Comparison of ENCODE assay signal across 16 cellular contexts in the genomic region with DNA sequence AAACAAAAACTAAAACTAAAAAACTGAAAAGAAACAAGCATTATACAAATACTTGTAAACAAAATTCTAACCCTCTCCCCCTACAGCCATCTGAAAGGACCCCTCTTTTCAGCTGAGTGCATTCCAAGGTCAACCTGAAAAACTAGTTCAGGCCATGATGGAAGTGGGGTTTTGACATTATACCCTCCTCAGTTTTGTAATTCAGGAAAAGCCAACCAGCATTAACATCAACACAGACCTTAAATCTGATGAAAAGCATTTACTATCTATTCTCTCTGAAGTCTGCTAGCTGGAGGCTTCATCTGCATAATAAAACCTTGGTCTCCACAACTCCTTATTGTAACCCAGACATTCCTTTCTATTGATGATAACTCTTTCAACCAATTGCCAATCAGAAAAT.
DNase-seq lines count a peak whose midpoint lies in the region; ATAC-seq, FAIRE-seq and TF ChIP-seq lines count a peak whose summit lies in the region.
"Had no signal": no experiment of that assay in that cellular context is flagged by ENCODE, and none has a peak within 500 bp of the region (broad histone marks: within the 10 kb centered on the region; RNA-seq: fewer than 3 reads in every experiment).

No MANE protein-coding gene starts in this region.

- peak overlapping the region; percentile 85 for H3K27ac ChIP-seq in HUES6 (ENCODE audit: low read depth, low read length)
- no peak overlapping the region; the same call in 1 of the 2 replicates for H3K27ac ChIP-seq in H1 (ENCODE audit: low read depth, low read length)
- H3K27ac ChIP-seq in mesendoderm (ENCODE audit: low read depth, low read length), result peak overlapping the region; percentile 31
- H3K27ac ChIP-seq: 22Rv1, GM23248, KMS-11 had no signal

- no peak overlapping the region for H2BK120ac ChIP-seq in H1 (replicated peaks; ENCODE audit: low read depth, low read length)
- no peak overlapping the region for H2BK120ac ChIP-seq in mesendoderm (ENCODE audit: low read depth, low read length)

- H3K36me3 ChIP-seq in HUES6 (ENCODE audit: control insufficient read depth, insufficient read depth, low read length), result no peaks in the 10 kb centered on the region
- H3K36me3 ChIP-seq in H1 (ENCODE audit: control insufficient read depth in 2 of 4, insufficient read depth in 4 of 4, low read length in 3 of 4), result no peaks in the 10 kb centered on the region
- no peaks in the 10 kb centered on the region for H3K36me3 ChIP-seq in mesendoderm (ENCODE audit: control insufficient read depth, insufficient read depth, low read length)

- H3K79me2 ChIP-seq in H1 (ENCODE audit: control insufficient read depth in 1 of 2, insufficient read depth in 2 of 2, low read length in 2 of 2), result no peaks in the 10 kb centered on the region
- no peaks in the 10 kb centered on the region for H3K79me2 ChIP-seq in mesendoderm (ENCODE audit: control insufficient read depth, insufficient read depth, low read length)

- H3K4me3 ChIP-seq in HUES6 (ENCODE audit: low read depth, low read length) (peak overlapping the region; percentile 2; the same call in 1 of the 2 replicates), H1 (ENCODE audit: extremely low read depth in 1 of 4, insufficient read depth in 2 of 4, low read depth in 3 of 4, low read length in 4 of 4) (peak overlapping the region in 1 of 4 experiments; percentile 39; a peak in 1 of 8 replicates), mesendoderm (ENCODE audit: low read length) (no peak overlapping the region)
- H3K4me3 ChIP-seq: GM23248 had no signal

- H3K4me2 ChIP-seq in H1 (ENCODE audit: insufficient read depth in 1 of 2, low read depth in 2 of 2, low read length in 2 of 2) (peak overlapping the region in 1 of 2 experiments; percentile 61; a peak in 3 of 4 replicates), mesendoderm (ENCODE audit: low read length) (no peak overlapping the region)
- H3K4me2 ChIP-seq: KMS-11 had no signal

- H3K56ac ChIP-seq in H1 (replicated peaks; ENCODE audit: insufficient read length, low read depth, low read length) (no peak overlapping the region), mesendoderm (ENCODE audit: low read length) (no peak overlapping the region)

- H3K23me2 ChIP-seq in H1 (ENCODE audit: low read depth, low read length), result peaks cover 2% of the 10 kb centered on the region; the same call in 1 of the 2 replicates

- H4K8ac ChIP-seq in H1 (ENCODE audit: extremely low read depth, insufficient read depth, low read length) (no peak overlapping the region), mesendoderm (ENCODE audit: low read depth, low read length) (no peak overlapping the region)

- H4K5ac ChIP-seq in H1 (ENCODE audit: insufficient read length, low read depth, low read length), result no peak overlapping the region
- H4K5ac ChIP-seq in mesendoderm (ENCODE audit: low read length), result no peak overlapping the region

- H3K79me1 ChIP-seq in H1 (ENCODE audit: low read depth, low read length) (no peaks in the 10 kb centered on the region), mesendoderm (ENCODE audit: low read length) (no peaks in the 10 kb centered on the region)

- no peak for TF ChIP-seq EP300 in H1 (IDR thresholded peaks at IDR 0.05; ENCODE audit: borderline replicate concordance in 1 of 2, low read depth in 2 of 2, low read length in 2 of 2)

- POLR2A ChIA-PET in H1 (lab: Charles Lee; ENCODE audit: partially characterized antibody), result no interaction called here

- 0 out of 2 replicates have a peak overlapping the region, but pooled peaks have one; percentile 91 for H2BK5ac ChIP-seq in H1 (ENCODE audit: low read depth, low read length)
- no peak overlapping the region for H2BK5ac ChIP-seq in mesendoderm (ENCODE audit: low read length)

- H2BK20ac ChIP-seq in H1 (ENCODE audit: low read length), result no peak overlapping the region

- H3K4ac ChIP-seq in H1 (replicated peaks; ENCODE audit: insufficient read length, low read depth, low read length) (no peak overlapping the region), mesendoderm (ENCODE audit: low read depth, low read length) (no peak overlapping the region)

- H3K14ac ChIP-seq in H1 (ENCODE audit: insufficient read length), result no peak overlapping the region

- no peak overlapping the region for H2BK15ac ChIP-seq in H1 (ENCODE audit: low read length)
- H2BK15ac ChIP-seq in mesendoderm (replicated peaks; ENCODE audit: low read depth), result no peak overlapping the region

- peak; percentile 73 for FAIRE-seq in H1 (lab: Jason Lieb, UNC)
- FAIRE-seq: HepG2 had no signal

- no peak for TF ChIP-seq CTCF in H1 (IDR thresholded peaks at IDR 0.05; ENCODE audit: control extremely low read depth in 1 of 3, insufficient read depth in 1 of 3, low read depth in 1 of 3, low read length in 3 of 3)

- H3K4me1 ChIP-seq in HUES6 (ENCODE audit: control insufficient read depth, insufficient read depth, low read length) (peaks cover 35% of the 10 kb centered on the region), H1 (replicated peaks in 1 of 4; ENCODE audit: control insufficient read depth in 3 of 4, insufficient read depth in 4 of 4, low read length in 3 of 4) (peaks cover 0 to 6% (median 5%) of the 10 kb centered on the region in 4 experiments; a peak in 4 of 7 replicates), mesendoderm (ENCODE audit: control insufficient read depth, low read depth, low read length) (peaks cover 3% of the 10 kb centered on the region)
- H3K4me1 ChIP-seq: Caco-2 had no signal

- no peak for TF ChIP-seq RAD21 in H1 (IDR thresholded peaks at IDR 0.05 in 1 of 2, conservative IDR thresholded peaks at IDR 0.05 in 1 of 2; ENCODE audit: low read depth in 2 of 2, low read length in 2 of 2)

- H3K18ac ChIP-seq in H1 (ENCODE audit: extremely low read depth, low read length) (no peak overlapping the region), mesendoderm (ENCODE audit: low read length) (no peak overlapping the region)

- no peak overlapping the region for H2BK12ac ChIP-seq in H1 (ENCODE audit: low read depth, low read length)

- H2AFZ ChIP-seq in H1 (ENCODE audit: low read length), result no peak overlapping the region
- H2AFZ ChIP-seq: GM23248 had no signal

- no peaks in the 10 kb centered on the region for H4K20me1 ChIP-seq in H1 (replicated peaks in 1 of 2; ENCODE audit: control insufficient read depth in 1 of 2, insufficient read depth in 2 of 2, low read length in 2 of 2)

- H3K9ac ChIP-seq in HUES6 (ENCODE audit: low read length) (no peak overlapping the region), H1 (replicated peaks in 1 of 4; ENCODE audit: extremely low read depth in 1 of 4, low read depth in 3 of 4, low read length in 3 of 4) (no peak overlapping the region), mesendoderm (ENCODE audit: low read length) (no peak overlapping the region)
- H3K9ac ChIP-seq: GM23248, KMS-11 had no signal

- H3K9me3 ChIP-seq in HUES6 (ENCODE audit: control insufficient read depth, insufficient read depth, low read depth, low read length) (no peaks in the 10 kb centered on the region), H1 (ENCODE audit: insufficient read depth in 2 of 2, low read depth in 1 of 2, low read length in 1 of 2) (no peaks in the 10 kb centered on the region)

- ATAC-seq in GM18858 (IDR thresholded peaks at IDR 0.05; ENCODE audit: unreplicated experiment), result no peak
- ATAC-seq in GM21526 (IDR thresholded peaks at IDR 0.05; ENCODE audit: low FRiP score, unreplicated experiment), result no peak
- ATAC-seq in left colon, result no peak
- ATAC-seq: HCT116, HepG2 had no signal

- CTCF ChIA-PET in H1 (lab: Charles Lee; ENCODE audit: partially characterized antibody), result interaction anchor here (0.7 kb wide), 1 partner anchor 1782 kb away, joined by 3 read pairs; no protein-coding TSS in a partner anchor

- H4K91ac ChIP-seq in H1 (replicated peaks; ENCODE audit: insufficient read length, low read length), result no peak overlapping the region

- no peak for TF ChIP-seq POLR2A in H1 (IDR thresholded peaks at IDR 0.05; ENCODE audit: control extremely low read depth in 1 of 2, low read depth in 2 of 2, low read length in 2 of 2)

- no peak overlapping the region for H2AK5ac ChIP-seq in H1 (ENCODE audit: low read depth, low read length)
- no peak overlapping the region for H2AK5ac ChIP-seq in mesendoderm (ENCODE audit: low read length)

- H3K23ac ChIP-seq in H1 (ENCODE audit: insufficient read length) (no peak overlapping the region), mesendoderm (ENCODE audit: low read length) (no peak overlapping the region)

- H3K27me3 ChIP-seq in HUES6 (ENCODE audit: control insufficient read depth, insufficient read depth, low read length), result no peaks in the 10 kb centered on the region
- H3K27me3 ChIP-seq in H1 (replicated peaks in 1 of 4; ENCODE audit: control insufficient read depth in 3 of 4, extremely low read depth in 1 of 4, insufficient read depth in 3 of 4, low read length in 3 of 4), result no peaks in the 10 kb centered on the region
- no peaks in the 10 kb centered on the region for H3K27me3 ChIP-seq in mesendoderm (ENCODE audit: insufficient read depth, low read length, poor library complexity)

- intact Hi-C loops in left colon (cut with DNase I, micrococcal nuclease), result no loop called here

- peak; percentile 30 for DNase-seq in ELF-1 (ENCODE audit: low read depth, low spot score)
- peak in 1 of 2 experiments; percentile 25 for DNase-seq in H1 (ENCODE audit: low read depth in 1 of 2, low spot score in 2 of 2)
- DNase-seq in mesendoderm, result no peak
- DNase-seq in left colon, result no peak
- DNase-seq: Caco-2; CD8-positive, alpha-beta memory T cell; DND-41; GF-D8; GM23248 had no signal

TF ChIP-seq in H1, 55 proteins besides CTCF, POLR2A, EP300 and RAD21:
- TF ChIP-seq YY1 (IDR thresholded peaks at IDR 0.05; ENCODE audit: low read depth, low read length) (no peak), KDM1A (IDR thresholded peaks at IDR 0.05; ENCODE audit: borderline replicate concordance, low read length) (no peak), SP2 (IDR thresholded peaks at IDR 0.05; ENCODE audit: low read length) (no peak), TEAD4 (IDR thresholded peaks at IDR 0.05; ENCODE audit: low read depth, low read length) (peak; percentile 36; the same call in 1 of the 2 replicates), SP1 (IDR thresholded peaks at IDR 0.05; ENCODE audit: low read depth, low read length) (peak; percentile 58; the same call in 1 of the 2 replicates), CBX8 (IDR thresholded peaks at IDR 0.05; ENCODE audit: borderline replicate concordance, low read depth, low read length) (no peak), FOSL1 (IDR thresholded peaks at IDR 0.05; ENCODE audit: insufficient read depth, low read depth, low read length) (no peak), GABPA (IDR thresholded peaks at IDR 0.05; ENCODE audit: borderline replicate concordance, insufficient read depth, low read length) (no peak), SRF (IDR thresholded peaks at IDR 0.05; ENCODE audit: low read depth, low read length) (no peak), TAF1 (IDR thresholded peaks at IDR 0.05; ENCODE audit: low read depth, low read length) (no peak)
